Comparison of ENCODE assay signal across 25 cellular contexts in the genomic region with DNA sequence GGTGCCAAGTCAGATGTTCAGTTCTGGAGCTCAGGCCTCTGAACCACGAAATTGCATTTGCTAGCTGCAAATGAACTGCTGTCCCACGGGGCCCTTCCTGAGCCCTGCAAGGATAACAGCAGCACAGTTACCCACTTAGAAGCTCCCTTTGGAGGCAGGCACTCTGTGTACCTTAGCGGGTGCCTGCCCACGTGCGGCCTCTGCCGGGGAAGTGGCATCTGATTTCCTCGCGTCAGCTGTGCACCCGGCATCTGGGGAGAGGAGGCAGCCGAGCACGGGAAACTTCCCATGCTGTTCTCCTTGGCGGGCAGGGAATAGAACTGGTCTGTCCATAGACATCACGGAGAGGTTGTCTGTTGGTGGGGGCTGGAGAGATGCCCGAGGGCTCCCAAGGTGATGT.
DNase-seq lines count a peak whose midpoint lies in the region; ATAC-seq, FAIRE-seq and TF ChIP-seq lines count a peak whose summit lies in the region.
"Had no signal": no experiment of that assay in that cellular context is flagged by ENCODE, and none has a peak within 500 bp of the region (broad histone marks: within the 10 kb centered on the region; RNA-seq: fewer than 3 reads in every experiment).

No MANE protein-coding gene starts in this region.

- WGBS in HepG2 (ENCODE audit: low lambda C conversion rate): 0% methylated on average over 3 of the region's 14 CpGs
- 76% methylated on average over 5 of the region's 14 CpGs for whole genome bisulfite sequencing in right lobe of liver (ENCODE audit: insufficient coverage, low coverage, low lambda C conversion rate, missing lambda C conversion rate)

- H2AFZ ChIP-seq in HepG2 (ENCODE audit: low read length): no peak overlapping the region

- H3K4me2 ChIP-seq in HepG2 (ENCODE audit: low read depth, low read length): no peak overlapping the region

- H3K9me3 ChIP-seq in HepG2 (ENCODE audit: low read length) (no peaks in the 10 kb centered on the region), right lobe of liver (no peaks in the 10 kb centered on the region)
- H3K9me3 ChIP-seq: body of pancreas had no signal

- DNase-seq in HepG2 (ENCODE audit: low spot score) (no peak), right lobe of liver (no peak), NCI-H2171 treated with DMSO at 0.1 percent for 48 hours (lab: John Stamatoyannopoulos, UW) (peak; percentile 80), left kidney (ENCODE audit: low read depth, low spot score) (peak; percentile 74), NCI-H146 (lab: John Stamatoyannopoulos, UW) (no peak)
- no peak for DNase-seq in stimulated activated effector memory CD8-positive, alpha-beta T cell treated with anti-CD3 and anti-CD28 coated beads, Interleukin-12 subunit alpha, Interleukin-12 subunit beta, amount 100 ng/mL, for 72 hours (ENCODE audit: low spot score in 2 of 2)
- DNase-seq: ACHN; activated CD4-positive, alpha-beta T cell treated with anti-CD3 and anti-CD28 coated beads for 4 hours; activated T-cell treated with anti-CD3 and anti-CD28 coated beads, Interleukin-2, amount 50 U/mL, for 4 hours; body of pancreas; C1 segment of cervical spinal cord; GDM1; KBM-7; NCI-H2029 treated with DMSO at 0.1 percent for 48 hours; NCI-H446 treated with DMSO at 0.1 percent for 48 hours; NK-92 treated with Interleukin-12 subunit alpha and Interleukin-12 subunit beta, amount 100 ng/mL, for 24 hours; stimulated activated CD4-positive, alpha-beta T cell treated with anti-CD3 and anti-CD28 coated beads, Interleukin-2, amount 100 ng/mL, for 24 hours; T-helper 17 cell had no signal

- TF ChIP-seq POLR2A in HepG2 (IDR thresholded peaks at IDR 0.05; ENCODE audit: insufficient read depth in 1 of 2, low read depth in 2 of 2, low read length in 2 of 2): no peak
- TF ChIP-seq POLR2A in right lobe of liver (IDR thresholded peaks at IDR 0.05): no peak

- in situ Hi-C loops in HepG2 (cut with HindIII; ENCODE audit: extremely low pct_ligation_motif_present, low pct_unique_long_range_greater_than_20kb): no loop called here

- no TSS peak for BruUV-seq in HepG2 (replicated peaks; lab: Mats Ljungman, UMichigan)

- H3K4me3 ChIP-seq in HepG2 (replicated peaks in 1 of 3; ENCODE audit: insufficient read depth in 1 of 3, low read depth in 2 of 3, low read length in 3 of 3) (no peak overlapping the region), right lobe of liver (no peak overlapping the region)
- H3K4me3 ChIP-seq: body of pancreas, skin epidermis had no signal

- H3K4me1 ChIP-seq in HepG2 (ENCODE audit: insufficient read depth, low read length) (no peaks in the 10 kb centered on the region), right lobe of liver (no peaks in the 10 kb centered on the region)
- H3K4me1 ChIP-seq: body of pancreas had no signal

- H3K36me3 ChIP-seq in HepG2 (replicated peaks in 1 of 2; ENCODE audit: control insufficient read depth in 1 of 2, insufficient read depth in 2 of 2, low read length in 2 of 2) (no peaks in the 10 kb centered on the region), right lobe of liver (no peaks in the 10 kb centered on the region)

- CTCF ChIA-PET in HepG2 (lab: Yijun Ruan, JAX; ENCODE audit: low intra/inter-chr PET ratio, low total read pairs): no interaction called here

- H3K27ac ChIP-seq in HepG2 (ENCODE audit: extremely low read length, insufficient read depth, low read length): no peak overlapping the region
- H3K27ac ChIP-seq in right lobe of liver: no peak overlapping the region
- H3K27ac ChIP-seq: body of pancreas, skin epidermis had no signal

- H3K27ac Mint-ChIP-seq in stimulated activated effector memory CD8-positive, alpha-beta T cell treated with anti-CD3 and anti-CD28 coated beads, Interleukin-12 subunit alpha, Interleukin-12 subunit beta, amount 100 ng/mL, for 72 hours: no peak overlapping the region
- H3K27ac Mint-ChIP-seq: T-helper 17 cell had no signal

- TF ChIP-seq EP300 in HepG2 (IDR thresholded peaks at IDR 0.05; ENCODE audit: low read depth in 2 of 2, low read length in 2 of 2) (no peak), HepG2 (CRISPR knock-in tag; IDR thresholded peaks at IDR 0.05; ENCODE audit: borderline replicate concordance) (no peak)

- H3K9ac ChIP-seq in HepG2 (ENCODE audit: insufficient read depth, low read depth, low read length): no peak overlapping the region

- FAIRE-seq in HepG2 (lab: Jason Lieb, UNC): no peak
- FAIRE-seq: D721Med, GM18507, RCC 7860, urothelium cell line had no signal

- intact Hi-C loops in HepG2 (cut with micrococcal nuclease; ENCODE audit: unreplicated experiment): no loop called here
- intact Hi-C loops in right lobe of liver (cut with DNase I): no loop called here

- no peaks in the 10 kb centered on the region for H3K79me2 ChIP-seq in HepG2 (ENCODE audit: insufficient read depth, low read length)

- POLR2A ChIA-PET in HepG2 (lab: Yijun Ruan, JAX): no interaction called here

- H3K4me1 Mint-ChIP-seq in stimulated activated effector memory CD8-positive, alpha-beta T cell treated with anti-CD3 and anti-CD28 coated beads, Interleukin-12 subunit alpha, Interleukin-12 subunit beta, amount 100 ng/mL, for 72 hours: no peaks in the 10 kb centered on the region

- H3K36me3 Mint-ChIP-seq in stimulated activated effector memory CD8-positive, alpha-beta T cell treated with anti-CD3 and anti-CD28 coated beads, Interleukin-12 subunit alpha, Interleukin-12 subunit beta, amount 100 ng/mL, for 72 hours: no peaks in the 10 kb centered on the region

- no peak for TF ChIP-seq RAD21 in HepG2 (CRISPR knock-in tag; IDR thresholded peaks at IDR 0.05)

- H3K27me3 ChIP-seq in HepG2 (ENCODE audit: control insufficient read depth in 1 of 2, insufficient read depth in 2 of 2, low read length in 2 of 2) (peaks cover 3 to 29% of the 10 kb centered on the region in 2 experiments; a peak in 4 of 5 replicates), right lobe of liver (no peaks in the 10 kb centered on the region)
- H3K27me3 ChIP-seq: body of pancreas had no signal

- ATAC-seq in HepG2 (no peak; the same call in 2 of the 3 replicates), right lobe of liver (no peak), HG03521 (IDR thresholded peaks at IDR 0.05; ENCODE audit: unreplicated experiment) (no peak), GM19397 (IDR thresholded peaks at IDR 0.05; ENCODE audit: unreplicated experiment) (no peak)
- ATAC-seq in stimulated activated effector memory CD8-positive, alpha-beta T cell treated with anti-CD3 and anti-CD28 coated beads, Interleukin-12 subunit alpha, Interleukin-12 subunit beta, amount 100 ng/mL, for 72 hours: no peak
- ATAC-seq: activated T-cell treated with anti-CD3 and anti-CD28 coated beads, Interleukin-2, amount 50 U/mL, for 4 hours; body of pancreas; T-helper 17 cell had no signal

- TF ChIP-seq CTCF in HepG2 (CRISPR knock-in tag; IDR thresholded peaks at IDR 0.05) (0 out of 2 replicates have a peak, but pooled peaks have one; percentile 17), right lobe of liver (IDR thresholded peaks at IDR 0.05) (no peak)

- no peaks in the 10 kb centered on the region for H3K9me3 Mint-ChIP-seq in stimulated activated effector memory CD8-positive, alpha-beta T cell treated with anti-CD3 and anti-CD28 coated beads, Interleukin-12 subunit alpha, Interleukin-12 subunit beta, amount 100 ng/mL, for 72 hours
- H3K9me3 Mint-ChIP-seq: activated T-cell treated with anti-CD3 and anti-CD28 coated beads, Interleukin-2, amount 50 U/mL, for 4 hours had no signal

- no peak overlapping the region for H3K4me3 Mint-ChIP-seq in stimulated activated effector memory CD8-positive, alpha-beta T cell treated with anti-CD3 and anti-CD28 coated beads, Interleukin-12 subunit alpha, Interleukin-12 subunit beta, amount 100 ng/mL, for 72 hours
- H3K4me3 Mint-ChIP-seq: activated T-cell treated with anti-CD3 and anti-CD28 coated beads, Interleukin-2, amount 50 U/mL, for 4 hours; T-helper 17 cell had no signal

- no peaks in the 10 kb centered on the region for H4K20me1 ChIP-seq in HepG2 (ENCODE audit: insufficient read depth, low read length)

TF ChIP-seq in HepG2, 621 proteins besides CTCF, POLR2A, EP300 and RAD21 (continues in another document):
- TF ChIP-seq, protein P1, sequence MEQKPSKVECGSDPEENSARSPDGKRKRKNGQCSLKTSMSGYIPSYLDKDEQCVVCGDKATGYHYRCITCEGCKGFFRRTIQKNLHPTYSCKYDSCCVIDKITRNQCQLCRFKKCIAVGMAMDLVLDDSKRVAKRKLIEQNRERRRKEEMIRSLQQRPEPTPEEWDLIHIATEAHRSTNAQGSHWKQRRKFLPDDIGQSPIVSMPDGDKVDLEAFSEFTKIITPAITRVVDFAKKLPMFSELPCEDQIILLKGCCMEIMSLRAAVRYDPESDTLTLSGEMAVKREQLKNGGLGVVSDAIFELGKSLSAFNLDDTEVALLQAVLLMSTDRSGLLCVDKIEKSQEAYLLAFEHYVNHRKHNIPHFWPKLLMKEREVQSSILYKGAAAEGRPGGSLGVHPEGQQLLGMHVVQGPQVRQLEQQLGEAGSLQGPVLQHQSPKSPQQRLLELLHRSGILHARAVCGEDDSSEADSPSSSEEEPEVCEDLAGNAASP (CRISPR knock-in tag; IDR thresholded peaks at IDR 0.05; ENCODE audit: borderline replicate concordance): no peak
- TF ChIP-seq NONO (IDR thresholded peaks at IDR 0.05): no peak
- TF ChIP-seq NONO (CRISPR knock-in tag; conservative IDR thresholded peaks at IDR 0.05): no peak
- no peak for TF ChIP-seq RXRA (CRISPR knock-in tag; IDR thresholded peaks at IDR 0.05)
- no peak for TF ChIP-seq KDM5A (IDR thresholded peaks at IDR 0.05; ENCODE audit: borderline replicate concordance, low read length)
- TF ChIP-seq FOXM1 (CRISPR knock-in tag; IDR thresholded peaks at IDR 0.05): no peak
- TF ChIP-seq, protein P2, sequence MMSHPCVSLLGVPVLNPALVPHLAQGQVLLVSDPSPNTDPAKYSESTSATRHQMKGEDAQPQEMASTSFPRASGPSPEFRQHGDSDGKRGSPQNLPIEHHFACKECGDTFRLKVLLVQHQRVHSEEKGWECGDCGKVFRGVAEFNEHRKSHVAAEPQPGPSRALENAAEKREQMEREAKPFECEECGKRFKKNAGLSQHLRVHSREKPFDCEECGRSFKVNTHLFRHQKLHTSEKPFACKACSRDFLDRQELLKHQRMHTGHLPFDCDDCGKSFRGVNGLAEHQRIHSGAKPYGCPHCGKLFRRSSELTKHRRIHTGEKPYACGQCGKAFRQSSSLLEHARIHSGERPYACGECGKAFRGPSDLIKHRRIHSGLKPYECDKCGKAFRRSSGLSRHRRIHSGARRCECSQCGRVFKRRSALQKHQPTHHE (CRISPR knock-in tag; IDR thresholded peaks at IDR 0.05; ENCODE audit: borderline replicate concordance): no peak
- TF ChIP-seq REL (CRISPR knock-in tag; conservative IDR thresholded peaks at IDR 0.05): no peak
- no peak for TF ChIP-seq MTA3 (CRISPR knock-in tag; IDR thresholded peaks at IDR 0.05)
- TF ChIP-seq U2AF1 (optimal IDR thresholded peaks at IDR 0.05; ENCODE audit: low read depth, low read length): no peak
- TF ChIP-seq, protein P3, sequence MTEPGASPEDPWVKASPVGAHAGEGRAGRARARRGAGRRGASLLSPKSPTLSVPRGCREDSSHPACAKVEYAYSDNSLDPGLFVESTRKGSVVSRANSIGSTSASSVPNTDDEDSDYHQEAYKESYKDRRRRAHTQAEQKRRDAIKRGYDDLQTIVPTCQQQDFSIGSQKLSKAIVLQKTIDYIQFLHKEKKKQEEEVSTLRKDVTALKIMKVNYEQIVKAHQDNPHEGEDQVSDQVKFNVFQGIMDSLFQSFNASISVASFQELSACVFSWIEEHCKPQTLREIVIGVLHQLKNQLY (CRISPR knock-in tag; IDR thresholded peaks at IDR 0.05): no peak

Comparison
In these comparisons a context has a peak if more than half of its experiments do, and no peak if none do; other contexts are left out.
1. DNase-seq: peak in NCI-H2171 treated with DMSO at 0.1 percent for 48 hours (single experiment) and left kidney (single experiment); none in HepG2 (single experiment), right lobe of liver (0 of 3), NCI-H146 (single experiment) and stimulated activated effector memory CD8-positive, alpha-beta T cell treated with anti-CD3 and anti-CD28 coated beads, Interleukin-12 subunit alpha, Interleukin-12 subunit beta, amount 100 ng/mL, for 72 hours (0 of 2).